Comparison of ENCODE assay signal across 8 cellular contexts in the genomic region with DNA sequence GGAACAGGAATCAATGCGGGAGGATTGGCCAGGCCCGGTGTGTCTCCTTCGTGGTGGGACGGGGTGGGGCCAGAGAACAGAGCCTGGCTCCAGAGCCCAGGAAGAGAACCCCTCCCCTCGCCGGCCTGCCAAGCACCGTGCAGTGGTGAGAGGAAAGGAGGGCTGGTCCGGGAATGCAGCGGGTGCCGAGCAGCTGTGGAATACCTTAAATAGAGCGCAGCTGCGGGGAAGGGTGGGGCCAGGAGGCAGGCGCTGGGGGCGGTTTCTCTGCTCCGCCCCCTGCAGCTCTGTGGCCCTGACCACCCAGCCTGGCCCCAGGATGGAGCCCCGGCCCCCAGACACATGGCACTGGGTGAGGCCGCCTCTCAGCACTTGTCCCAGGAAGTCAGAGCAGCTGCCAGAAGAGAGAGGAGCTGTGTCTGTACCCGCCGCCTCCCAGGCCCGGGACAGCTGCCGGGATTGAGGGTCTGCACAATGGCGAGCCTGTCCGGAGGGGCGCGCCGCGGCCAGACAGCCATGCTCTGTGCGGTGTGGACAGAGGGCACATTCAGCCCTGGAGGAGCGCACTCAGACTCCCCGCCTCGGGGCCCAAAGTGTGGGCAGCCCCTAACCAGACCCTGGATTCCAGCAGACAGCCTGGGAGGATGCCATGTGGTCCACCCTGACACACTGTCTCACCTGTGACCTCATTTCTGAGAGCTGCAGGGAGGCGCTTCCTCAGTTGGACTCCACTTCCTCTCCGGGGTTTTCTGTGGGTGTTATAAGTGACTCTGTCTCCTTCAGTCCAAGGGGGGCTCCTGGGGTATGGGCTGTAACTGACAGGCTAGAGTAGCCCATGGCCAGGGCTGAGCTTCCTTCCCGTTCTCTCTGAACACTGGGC.
DNase-seq lines count a peak whose midpoint lies in the region; ATAC-seq and TF ChIP-seq lines count a peak whose summit lies in the region.

No MANE protein-coding gene starts in this region.

- POLR2A ChIA-PET in GM10248 (lab: Yijun Ruan, JAX) = no interaction called here

- DNase-seq in GM23338 (ENCODE audit: low spot score) (peak; percentile 88), left ventricle myocardium inferior (peak; percentile 79), GM10248 (ENCODE audit: extremely low spot score) (no peak), NCI-H1048 (lab: John Stamatoyannopoulos, UW) (no peak)
- DNase-seq in activated T-helper 2 cell treated with anti-CD3 and anti-CD28 coated beads, Interferon-gamma antibody, Interleukin-2, Interleukin-4, amounts not matched to agents 10 μg/mL and 5 μg/mL and 100 μg/mL, durations not matched to agents 14 hours and 24 hours and 36 hours (ENCODE audit: low spot score) = no peak

- intact Hi-C loops in activated T-helper 2 cell treated with anti-CD3 and anti-CD28 coated beads, Interferon-gamma antibody, Interleukin-2, Interleukin-4, amounts not matched to agents 10 μg/mL and 5 μg/mL and 100 μg/mL, durations not matched to agents 14 hours and 24 hours and 36 hours (cut with micrococcal nuclease) = loop anchor here (5.0 kb wide), 2 partner anchors 33 to 37 kb away; no protein-coding TSS in a partner anchor
- intact Hi-C loops in left ventricle myocardium inferior (cut with micrococcal nuclease) = no loop called here

- no peak overlapping the region for H3K4me3 Mint-ChIP-seq in GM23338
- H3K4me3 Mint-ChIP-seq in activated T-helper 2 cell treated with anti-CD3 and anti-CD28 coated beads, Interferon-gamma antibody, Interleukin-2, Interleukin-4, amounts not matched to agents 10 μg/mL and 5 μg/mL and 100 μg/mL, durations not matched to agents 14 hours and 24 hours and 36 hours (ENCODE audit: low read depth) = peak overlapping the region; percentile 33

- H3K79me2 ChIP-seq in GM23338 (replicated peaks; ENCODE audit: insufficient read depth) = peaks cover 67% of the 10 kb centered on the region

- H3K9me3 ChIP-seq in left ventricle myocardium inferior (replicated peaks) (peaks cover 9% of the 10 kb centered on the region), skeletal muscle satellite cell (replicated peaks; ENCODE audit: low read length) (peaks cover 4% of the 10 kb centered on the region)

- H3K27ac ChIP-seq in GM23338 (ENCODE audit: low read depth) (no peak overlapping the region; the same call in 1 of the 2 replicates), left ventricle myocardium inferior (replicated peaks) (peak overlapping the region; percentile 76)

- no peaks in the 10 kb centered on the region; the same call in 1 of the 2 replicates for H4K20me1 ChIP-seq in GM23338 (replicated peaks; ENCODE audit: insufficient read depth)

- CTCF ChIA-PET in GM10248 (lab: Yijun Ruan, JAX) = interaction anchor here (0.9 to 3.7 kb wide), 4 partner anchors 9 to 79 kb away, joined by 4 to 18 read pairs (median 6); no protein-coding TSS in a partner anchor

- no peaks in the 10 kb centered on the region; the same call in 2 of the 3 replicates for H3K9me3 Mint-ChIP-seq in GM23338
- H3K9me3 Mint-ChIP-seq in activated T-helper 2 cell treated with anti-CD3 and anti-CD28 coated beads, Interferon-gamma antibody, Interleukin-2, Interleukin-4, amounts not matched to agents 10 μg/mL and 5 μg/mL and 100 μg/mL, durations not matched to agents 14 hours and 24 hours and 36 hours = no peaks in the 10 kb centered on the region

- TF ChIP-seq CTCF in GM23338 (conservative IDR thresholded peaks at IDR 0.05; ENCODE audit: low read depth in 2 of 2) (no peak), left ventricle myocardium inferior (IDR thresholded peaks at IDR 0.05; ENCODE audit: borderline replicate concordance) (no peak), GM10248 (IDR thresholded peaks at IDR 0.05; ENCODE audit: control extremely low read depth, extremely low read depth, low read depth, missing control alignments) (no peak)

- peak overlapping the region; percentile 33; the same call in 1 of the 2 replicates for H3K27ac Mint-ChIP-seq in GM23338
- peak overlapping the region; percentile 62 for H3K27ac Mint-ChIP-seq in activated T-helper 2 cell treated with anti-CD3 and anti-CD28 coated beads, Interferon-gamma antibody, Interleukin-2, Interleukin-4, amounts not matched to agents 10 μg/mL and 5 μg/mL and 100 μg/mL, durations not matched to agents 14 hours and 24 hours and 36 hours

- H2AFZ ChIP-seq in GM23338 = no peak overlapping the region

- H3K27me3 ChIP-seq in GM23338 (ENCODE audit: insufficient read depth) (no peaks in the 10 kb centered on the region), left ventricle myocardium inferior (ENCODE audit: low read depth) (no peaks in the 10 kb centered on the region), skeletal muscle satellite cell (ENCODE audit: control insufficient read depth, insufficient read depth, low read length) (no peaks in the 10 kb centered on the region)

- H3K4me3 ChIP-seq in GM23338 (no peak overlapping the region), left ventricle myocardium inferior (peak overlapping the region; percentile 51), skeletal muscle satellite cell (ENCODE audit: low read length) (peak overlapping the region; percentile 29)

- H3K36me3 Mint-ChIP-seq in GM23338 (ENCODE audit: low read depth) = peaks cover 8% of the 10 kb centered on the region; the same call in 2 of the 3 replicates
- H3K36me3 Mint-ChIP-seq in activated T-helper 2 cell treated with anti-CD3 and anti-CD28 coated beads, Interferon-gamma antibody, Interleukin-2, Interleukin-4, amounts not matched to agents 10 μg/mL and 5 μg/mL and 100 μg/mL, durations not matched to agents 14 hours and 24 hours and 36 hours (ENCODE audit: low read depth) = peaks cover 60% of the 10 kb centered on the region

- H3K4me2 ChIP-seq in GM23338 = peak overlapping the region; percentile 62
- H3K4me2 ChIP-seq in skeletal muscle satellite cell (ENCODE audit: low read length) = peak overlapping the region; percentile 53

- H3K4me1 ChIP-seq in GM23338 (ENCODE audit: insufficient read depth) (peaks cover 10% of the 10 kb centered on the region), left ventricle myocardium inferior (peaks cover 61% of the 10 kb centered on the region), skeletal muscle satellite cell (ENCODE audit: control insufficient read depth, insufficient read depth, low read length) (peaks cover 86% of the 10 kb centered on the region)

- H3K9ac ChIP-seq in skeletal muscle satellite cell (ENCODE audit: low read depth, low read length) = peak overlapping the region; percentile 64

- H3K36me3 ChIP-seq in GM23338 (ENCODE audit: insufficient read depth) = no peaks in the 10 kb centered on the region
- peaks cover 6% of the 10 kb centered on the region for H3K36me3 ChIP-seq in left ventricle myocardium inferior
- peaks cover 35% of the 10 kb centered on the region for H3K36me3 ChIP-seq in skeletal muscle satellite cell (ENCODE audit: insufficient read depth, low read length)

- peaks cover 34% of the 10 kb centered on the region for H3K4me1 Mint-ChIP-seq in GM23338
- peaks cover 62% of the 10 kb centered on the region for H3K4me1 Mint-ChIP-seq in activated T-helper 2 cell treated with anti-CD3 and anti-CD28 coated beads, Interferon-gamma antibody, Interleukin-2, Interleukin-4, amounts not matched to agents 10 μg/mL and 5 μg/mL and 100 μg/mL, durations not matched to agents 14 hours and 24 hours and 36 hours (ENCODE audit: low read depth)

- H3K9me2 ChIP-seq in GM23338 (ENCODE audit: insufficient read depth) = no peaks in the 10 kb centered on the region

- H3F3A ChIP-seq in GM23338 (replicated peaks; ENCODE audit: low read depth) = no peaks in the 10 kb centered on the region

- H3K27me3 Mint-ChIP-seq in GM23338 (ENCODE audit: insufficient read depth, low read depth, poor library complexity) = peaks cover 11% of the 10 kb centered on the region
- H3K27me3 Mint-ChIP-seq in activated T-helper 2 cell treated with anti-CD3 and anti-CD28 coated beads, Interferon-gamma antibody, Interleukin-2, Interleukin-4, amounts not matched to agents 10 μg/mL and 5 μg/mL and 100 μg/mL, durations not matched to agents 14 hours and 24 hours and 36 hours (ENCODE audit: low read depth) = no peaks in the 10 kb centered on the region

- ATAC-seq in GM23338 (peak; percentile 93), HG02588 (IDR thresholded peaks at IDR 0.05; ENCODE audit: unreplicated experiment) (no peak), GM21526 (IDR thresholded peaks at IDR 0.05; ENCODE audit: low FRiP score, unreplicated experiment) (no peak)

TF ChIP-seq in GM23338, 12 proteins besides CTCF, POLR2A, EP300 and RAD21 (continues in another document):
- TF ChIP-seq EZH2phosphoT487 (IDR thresholded peaks at IDR 0.05; ENCODE audit: unreplicated experiment) (no peak), ZNF114 (CRISPR knock-in tag; IDR thresholded peaks at IDR 0.05) (no peak), ETS1 (IDR thresholded peaks at IDR 0.05) (no peak)

Comparison
In these comparisons a context has a peak if more than half of its experiments do, and no peak if none do; other contexts are left out.
1. DNase-seq: peak in GM23338 (single experiment) and left ventricle myocardium inferior (single experiment); none in activated T-helper 2 cell treated with anti-CD3 and anti-CD28 coated beads, Interferon-gamma antibody, Interleukin-2, Interleukin-4, amounts not matched to agents 10 μg/mL and 5 μg/mL and 100 μg/mL, durations not matched to agents 14 hours and 24 hours and 36 hours (single experiment), GM10248 (single experiment) and NCI-H1048 (single experiment).